ENCODE assay signal across 16 cellular contexts in the genomic region with DNA sequence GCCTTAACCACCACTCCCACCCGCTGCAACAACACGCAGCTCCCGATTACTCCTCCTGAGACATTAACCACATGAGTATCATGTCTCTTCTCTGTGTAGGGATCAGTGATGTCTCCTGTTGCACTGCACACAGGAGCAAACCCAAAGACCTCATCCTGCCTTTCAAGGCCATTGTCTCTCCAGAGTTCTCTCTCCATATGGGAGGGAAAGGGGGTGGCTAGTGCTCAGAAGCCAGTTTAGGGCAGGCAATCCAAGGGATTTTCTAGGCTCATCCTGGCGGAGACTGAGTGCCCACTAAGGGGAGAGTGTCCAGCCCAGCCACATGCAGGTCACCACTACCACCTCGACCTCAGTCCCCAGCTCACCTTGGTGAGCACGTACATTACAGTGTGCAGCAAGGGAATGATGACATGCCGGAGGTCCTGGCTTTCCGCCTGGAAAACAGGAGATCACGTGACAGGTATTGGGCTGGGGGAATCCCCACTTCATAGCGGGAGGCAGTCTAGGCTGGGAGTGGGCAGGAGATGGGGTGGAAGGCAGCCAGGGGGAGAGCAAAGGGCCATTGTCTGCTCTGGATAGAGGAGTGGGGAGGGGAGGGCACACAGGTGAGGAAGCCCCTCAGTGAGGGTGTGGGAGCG. TPM values are rescaled to one million over a fixed set of nuclear protein-coding genes. Genes with fewer than 3 reads are reported as not detected.
DNase-seq lines count a peak whose midpoint lies in the region; ATAC-seq, FAIRE-seq and TF ChIP-seq lines count a peak whose summit lies in the region.
"Had no signal": no experiment of that assay in that cellular context is flagged by ENCODE, and none has a peak within 500 bp of the region (broad histone marks: within the 10 kb centered on the region; RNA-seq: fewer than 3 reads in every experiment).

No MANE protein-coding gene starts in this region.

- no peak overlapping the region for H3K56ac ChIP-seq in H1 (replicated peaks; ENCODE audit: insufficient read length, low read depth, low read length)

- no peak overlapping the region for H3K18ac ChIP-seq in H1 (ENCODE audit: extremely low read depth, low read length)

- H3K79me1 ChIP-seq in H1 (ENCODE audit: low read depth, low read length), result no peaks in the 10 kb centered on the region

- peak; percentile 18 for DNase-seq in EL
- peak; percentile 13 for DNase-seq in NCI-H1105 (lab: John Stamatoyannopoulos, UW)
- DNase-seq in H1 (ENCODE audit: low read depth in 1 of 2, low spot score in 2 of 2), result peak in 1 of 2 experiments; percentile 44
- DNase-seq in mesenteric fat pad (ENCODE audit: low spot score), result peak; percentile 41
- no peak for DNase-seq in MV-4-11 (lab: John Stamatoyannopoulos, UW)
- DNase-seq in NCI-H446 (lab: John Stamatoyannopoulos, UW), result no peak
- no peak for DNase-seq in activated CD4-positive, alpha-beta T cell treated with anti-CD3 and anti-CD28 coated beads for 1 hour
- DNase-seq: activated naive CD8-positive, alpha-beta T cell treated with anti-CD3 and anti-CD28 coated beads, Interleukin-2, amount 50 U/mL, for 24 hours; BE2C; NCI-H1417; NCI-H774; retina; stimulated activated CD4-positive, alpha-beta T cell treated with anti-CD3 and anti-CD28 coated beads, Interleukin-2, amount 100 ng/mL, for 48 hours had no signal

- CTCF ChIA-PET in H1 (lab: Charles Lee; ENCODE audit: partially characterized antibody), result interaction anchor here (1.6 kb wide), 1 partner anchor 51 kb away, joined by 4 read pairs; no protein-coding TSS in a partner anchor

- H2AFZ ChIP-seq in H1 (ENCODE audit: low read length), result peak overlapping the region; percentile 92

- no peaks in the 10 kb centered on the region for H3K9me3 ChIP-seq in H1 (ENCODE audit: insufficient read depth in 2 of 2, low read depth in 1 of 2, low read length in 1 of 2)
- H3K9me3 ChIP-seq: BE2C, colonic mucosa had no signal

- H3K4ac ChIP-seq in H1 (replicated peaks; ENCODE audit: insufficient read length, low read depth, low read length), result no peak overlapping the region

- 0 out of 2 replicates have a peak overlapping the region, but pooled peaks have one; percentile 32 for H2BK5ac ChIP-seq in H1 (ENCODE audit: low read depth, low read length)

- no peaks in the 10 kb centered on the region for H4K20me1 ChIP-seq in H1 (replicated peaks in 1 of 2; ENCODE audit: control insufficient read depth in 1 of 2, insufficient read depth in 2 of 2, low read length in 2 of 2)

- no peak for ATAC-seq in GM18858 (IDR thresholded peaks at IDR 0.05; ENCODE audit: unreplicated experiment)
- ATAC-seq: activated naive CD8-positive, alpha-beta T cell treated with anti-CD3 and anti-CD28 coated beads, Interleukin-2, amount 50 U/mL, for 24 hours had no signal

- H2BK15ac ChIP-seq in H1 (ENCODE audit: low read length), result no peak overlapping the region

- H3K23me2 ChIP-seq in H1 (ENCODE audit: low read depth, low read length), result no peaks in the 10 kb centered on the region

- H3K9ac ChIP-seq in H1 (replicated peaks in 1 of 4; ENCODE audit: extremely low read depth in 1 of 4, low read depth in 3 of 4, low read length in 3 of 4), result no peak overlapping the region; a peak in 2 of 7 replicates

- H3K4me3 ChIP-seq in H1 (ENCODE audit: extremely low read depth in 1 of 4, insufficient read depth in 2 of 4, low read depth in 3 of 4, low read length in 4 of 4), result no peak overlapping the region
- H3K4me3 ChIP-seq: colonic mucosa had no signal

- H3K4me1 ChIP-seq in H1 (replicated peaks in 1 of 4; ENCODE audit: control insufficient read depth in 3 of 4, insufficient read depth in 4 of 4, low read length in 3 of 4), result peaks cover 0 to 5% (median 4%) of the 10 kb centered on the region in 4 experiments; a peak in 6 of 7 replicates
- H3K4me1 ChIP-seq: BE2C, colonic mucosa had no signal

- H2BK12ac ChIP-seq in H1 (ENCODE audit: low read depth, low read length), result peak overlapping the region; percentile 62; the same call in 1 of the 2 replicates

- TF ChIP-seq POLR2A in H1 (IDR thresholded peaks at IDR 0.05; ENCODE audit: control extremely low read depth in 1 of 2, low read depth in 2 of 2, low read length in 2 of 2), result no peak; a peak in 1 of 3 replicates

- H4K8ac ChIP-seq in H1 (ENCODE audit: extremely low read depth, insufficient read depth, low read length), result peak overlapping the region; percentile 69

- no peak overlapping the region for H3K27ac ChIP-seq in H1 (ENCODE audit: low read depth, low read length)
- H3K27ac ChIP-seq: colonic mucosa had no signal

- no peak overlapping the region for H3K23ac ChIP-seq in H1 (ENCODE audit: insufficient read length)

- no peak overlapping the region for H2BK120ac ChIP-seq in H1 (replicated peaks; ENCODE audit: low read depth, low read length)

- no peak for TF ChIP-seq RAD21 in H1 (IDR thresholded peaks at IDR 0.05 in 1 of 2, conservative IDR thresholded peaks at IDR 0.05 in 1 of 2; ENCODE audit: low read depth in 2 of 2, low read length in 2 of 2)

- WGBS in H1 (ENCODE audit: extremely low coverage in 1 of 2, insufficient coverage in 1 of 2, insufficient read length in 1 of 2, insufficient replicate concordance in 2 of 2, low coverage in 1 of 2, low lambda C conversion rate in 2 of 2, missing lambda C conversion rate in 1 of 2), 2 experiments, result 89% methylated on average over 11 of the region's 11 CpGs; no CpG with 5 or more reads in 1 of the 2 experiments

- peak overlapping the region in 1 of 2 experiments; percentile 16; a peak in 1 of 4 replicates for H3K4me2 ChIP-seq in H1 (ENCODE audit: insufficient read depth in 1 of 2, low read depth in 2 of 2, low read length in 2 of 2)

- H3K27me3 ChIP-seq in H1 (replicated peaks in 1 of 4; ENCODE audit: control insufficient read depth in 3 of 4, extremely low read depth in 1 of 4, insufficient read depth in 3 of 4, low read length in 3 of 4), result no peaks in the 10 kb centered on the region
- H3K27me3 ChIP-seq: BE2C, colonic mucosa had no signal

- no peak for FAIRE-seq in H1 (lab: Jason Lieb, UNC)

- H3K36me3 ChIP-seq in H1 (ENCODE audit: control insufficient read depth in 2 of 4, insufficient read depth in 4 of 4, low read length in 3 of 4), result no peaks in the 10 kb centered on the region
- H3K36me3 ChIP-seq: BE2C, colonic mucosa had no signal

- H3K14ac ChIP-seq in H1 (ENCODE audit: insufficient read length), result no peak overlapping the region

- H4K5ac ChIP-seq in H1 (ENCODE audit: insufficient read length, low read depth, low read length), result no peak overlapping the region

- H2BK20ac ChIP-seq in H1 (ENCODE audit: low read length), result no peak overlapping the region

- POLR2A ChIA-PET in H1 (lab: Charles Lee; ENCODE audit: partially characterized antibody), result no interaction called here

- no peak for TF ChIP-seq EP300 in H1 (IDR thresholded peaks at IDR 0.05; ENCODE audit: borderline replicate concordance in 1 of 2, low read depth in 2 of 2, low read length in 2 of 2)

- no peak for TF ChIP-seq CTCF in H1 (IDR thresholded peaks at IDR 0.05; ENCODE audit: control extremely low read depth in 1 of 3, insufficient read depth in 1 of 3, low read depth in 1 of 3, low read length in 3 of 3)

- no peak overlapping the region for H2AK5ac ChIP-seq in H1 (ENCODE audit: low read depth, low read length)

- no peaks in the 10 kb centered on the region for H3K79me2 ChIP-seq in H1 (ENCODE audit: control insufficient read depth in 1 of 2, insufficient read depth in 2 of 2, low read length in 2 of 2)

- H4K91ac ChIP-seq in H1 (replicated peaks; ENCODE audit: insufficient read length, low read length), result peak overlapping the region; percentile 1

TF ChIP-seq in H1, 55 proteins besides CTCF, POLR2A, EP300 and RAD21:
- TF ChIP-seq TAF1 (IDR thresholded peaks at IDR 0.05; ENCODE audit: low read depth, low read length) (0 out of 2 replicates have a peak, but pooled peaks have one; percentile 34), SIN3A (conservative IDR thresholded peaks at IDR 0.05 in 1 of 2, IDR thresholded peaks at IDR 0.05 in 1 of 2; ENCODE audit: low read depth in 1 of 2, low read length in 2 of 2) (no peak)
- TF ChIP-seq, protein P1, sequence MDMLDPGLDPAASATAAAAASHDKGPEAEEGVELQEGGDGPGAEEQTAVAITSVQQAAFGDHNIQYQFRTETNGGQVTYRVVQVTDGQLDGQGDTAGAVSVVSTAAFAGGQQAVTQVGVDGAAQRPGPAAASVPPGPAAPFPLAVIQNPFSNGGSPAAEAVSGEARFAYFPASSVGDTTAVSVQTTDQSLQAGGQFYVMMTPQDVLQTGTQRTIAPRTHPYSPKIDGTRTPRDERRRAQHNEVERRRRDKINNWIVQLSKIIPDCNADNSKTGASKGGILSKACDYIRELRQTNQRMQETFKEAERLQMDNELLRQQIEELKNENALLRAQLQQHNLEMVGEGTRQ (IDR thresholded peaks at IDR 0.05; ENCODE audit: low read length), result peak; percentile 53; the same call in 1 of the 2 replicates
- TF ChIP-seq, protein P2, sequence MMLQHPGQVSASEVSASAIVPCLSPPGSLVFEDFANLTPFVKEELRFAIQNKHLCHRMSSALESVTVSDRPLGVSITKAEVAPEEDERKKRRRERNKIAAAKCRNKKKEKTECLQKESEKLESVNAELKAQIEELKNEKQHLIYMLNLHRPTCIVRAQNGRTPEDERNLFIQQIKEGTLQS (IDR thresholded peaks at IDR 0.05; ENCODE audit: insufficient read depth, low read depth, low read length), result peak; percentile 58; the same call in 1 of the 2 replicates

RNA-seq across cellular contexts. Expression of a gene that starts 29.9 kb away (rescaled TPM):
- 0.23 and 0.24 TPM in 2 replicates for total RNA-seq in H1 (2021; fragmentation: NEBNext Ultra II Directional; extraction: Animal tissue kit (Norgen Biotek cat#: 25700))
- polyA plus RNA-seq in H1 (2011; rRNA removed), result 0.72 and 1.2 TPM in 2 replicates
- 0.80 TPM for polyA plus RNA-seq in H1 (2011; cell fraction: cytosol; rRNA removed)
- polyA plus RNA-seq in H1 (2011; cell fraction: nucleus; rRNA removed), result 0.93 TPM
- 0.29 to 1.2 TPM (median 0.74 TPM) in 4 replicates for polyA plus RNA-seq in H1 (2012, experiment 1 of 2)
- 0.31 TPM for polyA plus RNA-seq in H1 (2012, experiment 2 of 2)
- polyA plus RNA-seq in H1 (2013, experiment 1 of 2), result 0.04 TPM
- polyA plus RNA-seq in H1 (2013, experiment 2 of 2), result 0.04 TPM
- 0.73 and 1.6 TPM in 2 replicates for polyA minus RNA-seq in H1 (2011; rRNA and poly(A)+ RNA removed)
- not detected for polyA minus RNA-seq in H1 (2011; cell fraction: cytosol; rRNA and poly(A)+ RNA removed)
- polyA minus RNA-seq in H1 (2011; cell fraction: nucleus; rRNA and poly(A)+ RNA removed), result 1.00 TPM
- 1.6 TPM for total RNA-seq in mesenteric fat pad
- total RNA-seq: myocyte had no signal

RNA-seq across cellular contexts. Expression of a gene that starts 38.4 kb away (rescaled TPM):
- 2.6 and 2.8 TPM in 2 replicates for total RNA-seq in H1 (2021; fragmentation: NEBNext Ultra II Directional; extraction: Animal tissue kit (Norgen Biotek cat#: 25700))
- polyA plus RNA-seq in H1 (2011; rRNA removed), result 2.7 and 3.5 TPM in 2 replicates
- 3.2 TPM for polyA plus RNA-seq in H1 (2011; cell fraction: cytosol; rRNA removed)
- polyA plus RNA-seq in H1 (2011; cell fraction: nucleus; rRNA removed), result 3.5 TPM
- polyA plus RNA-seq in H1 (2012, experiment 1 of 2), result 1.8 to 3.3 TPM (median 3.0 TPM) in 4 replicates
- 2.3 TPM for polyA plus RNA-seq in H1 (2012, experiment 2 of 2)
- 2.5 TPM for polyA plus RNA-seq in H1 (2013, experiment 1 of 2)
- polyA plus RNA-seq in H1 (2013, experiment 2 of 2), result 2.2 TPM
- 2.8 and 3.6 TPM in 2 replicates for polyA minus RNA-seq in H1 (2011; rRNA and poly(A)+ RNA removed)
- 2.3 TPM for polyA minus RNA-seq in H1 (2011; cell fraction: cytosol; rRNA and poly(A)+ RNA removed)
- polyA minus RNA-seq in H1 (2011; cell fraction: nucleus; rRNA and poly(A)+ RNA removed), result 4.0 TPM
- total RNA-seq in mesenteric fat pad, result not detected
- total RNA-seq: myocyte had no signal

Comparison
In these comparisons a context has a peak if more than half of its experiments do, and no peak if none do; other contexts are left out.
1. DNase-seq: peak in EL (single experiment), NCI-H1105 (single experiment) and mesenteric fat pad (single experiment); none in MV-4-11 (single experiment), NCI-H446 (0 of 2) and activated CD4-positive, alpha-beta T cell treated with anti-CD3 and anti-CD28 coated beads for 1 hour (single experiment).